ENCODE assay signal across 14 cellular contexts in genomic region chr11:68690671-68691401, GRCh38. TPM values are rescaled to one million over a fixed set of nuclear protein-coding genes. Genes with fewer than 3 reads are reported as not detected.
A peak's percentile ranks its signal among the peaks of the same experiment; 100 is the strongest.
DNase-seq lines count a peak whose midpoint lies in the region; ATAC-seq and TF ChIP-seq lines count a peak whose summit lies in the region.
"Had no signal": no experiment of that assay in that cellular context is flagged by ENCODE, and none has a peak within 500 bp of the region (broad histone marks: within the 10 kb centered on the region; RNA-seq: fewer than 3 reads in every experiment).

No MANE protein-coding gene starts in this region.

- H3K27ac ChIP-seq in CD8-positive, alpha-beta memory T cell (ENCODE audit: low read depth, low read length), result no peak overlapping the region
- H3K27ac ChIP-seq in iPS-20b (ENCODE audit: low read length) (no peak overlapping the region), spleen (no peak overlapping the region), left ventricle myocardium inferior (replicated peaks) (no peak overlapping the region), testis (no peak overlapping the region)

- TF ChIP-seq POLR2A in spleen (IDR thresholded peaks at IDR 0.05) (no peak), testis (IDR thresholded peaks at IDR 0.05) (no peak)

- peak overlapping the region in 6 of 7 donors; percentile 54 to 82 (median 74) for H3K4me3 Mint-ChIP-seq in CD8-positive, alpha-beta memory T cell
- H3K4me3 Mint-ChIP-seq in HFFc6, result no peak overlapping the region
- H3K4me3 Mint-ChIP-seq in activated CD4-positive, alpha-beta memory T cell treated with anti-CD3 and anti-CD28 coated beads for 36 hours, result peak overlapping the region; percentile 3

- POLR2A ChIA-PET in CD8-positive, alpha-beta memory T cell (lab: Charles Lee), result no interaction called here
- POLR2A ChIA-PET in activated CD4-positive, alpha-beta memory T cell treated with anti-CD3 and anti-CD28 coated beads for 36 hours (lab: Charles Lee), result no interaction called here

- peak in 2 of 5 donors; percentile 22 to 45 for DNase-seq in CD8-positive, alpha-beta memory T cell
- no peak for DNase-seq in HFFc6
- peak; percentile 48 for DNase-seq in activated CD4-positive, alpha-beta memory T cell treated with anti-CD3 and anti-CD28 coated beads for 36 hours
- no peak for DNase-seq in spleen
- DNase-seq in left ventricle myocardium inferior, result no peak
- no peak for DNase-seq in testis
- DNase-seq: cortex of kidney, KG1, NCI-H510A, trophoblast cell had no signal

- no peaks in the 10 kb centered on the region for H3K9me3 ChIP-seq in CD8-positive, alpha-beta memory T cell (ENCODE audit: low read length)
- H3K9me3 ChIP-seq in iPS-20b (ENCODE audit: insufficient read depth, low read depth, low read length), result no peaks in the 10 kb centered on the region; the same call in none of the 2 replicates
- H3K9me3 ChIP-seq in spleen, result peaks cover 0 to 7% (median 3%) of the 10 kb centered on the region in 8 donors
- peaks cover 3% of the 10 kb centered on the region for H3K9me3 ChIP-seq in left ventricle myocardium inferior (replicated peaks)
- no peaks in the 10 kb centered on the region for H3K9me3 ChIP-seq in testis

- no peak overlapping the region for H3K4me3 ChIP-seq in CD8-positive, alpha-beta memory T cell (ENCODE audit: low read length)
- peak overlapping the region; percentile 10; the same call in 1 of the 2 replicates for H3K4me3 ChIP-seq in iPS-20b (ENCODE audit: low read length)
- no peak overlapping the region for H3K4me3 ChIP-seq in spleen
- H3K4me3 ChIP-seq in left ventricle myocardium inferior, result no peak overlapping the region
- H3K4me3 ChIP-seq in testis, result no peak overlapping the region
- H3K4me3 ChIP-seq: lung had no signal

- peak overlapping the region in 7 of 8 donors; percentile 27 to 66 (median 43) for H3K27ac Mint-ChIP-seq in CD8-positive, alpha-beta memory T cell
- H3K27ac Mint-ChIP-seq in HFFc6, result no peak overlapping the region
- no peak overlapping the region for H3K27ac Mint-ChIP-seq in activated CD4-positive, alpha-beta memory T cell treated with anti-CD3 and anti-CD28 coated beads for 36 hours

- intact Hi-C loops in activated CD4-positive, alpha-beta memory T cell treated with anti-CD3 and anti-CD28 coated beads for 36 hours (cut with micrococcal nuclease), result no loop called here
- intact Hi-C loops in spleen (cut with DNase I; ENCODE audit: low total_unique reads) (no loop called here), left ventricle myocardium inferior (cut with micrococcal nuclease) (no loop called here), testis (cut with DNase I; ENCODE audit: low total_unique reads) (no loop called here)

- CTCF ChIA-PET in CD8-positive, alpha-beta memory T cell (lab: Charles Lee), result no interaction called here
- CTCF ChIA-PET in activated CD4-positive, alpha-beta memory T cell treated with anti-CD3 and anti-CD28 coated beads for 36 hours (lab: Charles Lee), result interaction anchor here (0.8 to 1.2 kb wide), 3 partner anchors 35 to 154 kb away, joined by 3 to 5 read pairs (median 3); no protein-coding TSS in a partner anchor

- peaks cover 18% of the 10 kb centered on the region for H3K4me1 ChIP-seq in CD8-positive, alpha-beta memory T cell (ENCODE audit: insufficient read depth, low read length)
- H3K4me1 ChIP-seq in iPS-20b (ENCODE audit: insufficient read depth, low read length) (peaks cover 32% of the 10 kb centered on the region), spleen (peaks cover 0 to 10% (median 0%) of the 10 kb centered on the region in 6 donors), left ventricle myocardium inferior (no peaks in the 10 kb centered on the region), testis (no peaks in the 10 kb centered on the region)

- H3K9me3 Mint-ChIP-seq in CD8-positive, alpha-beta memory T cell, result peaks cover 0 to 5% (median under 1%) of the 10 kb centered on the region in 5 donors
- H3K9me3 Mint-ChIP-seq in HFFc6, result no peaks in the 10 kb centered on the region
- H3K9me3 Mint-ChIP-seq in activated CD4-positive, alpha-beta memory T cell treated with anti-CD3 and anti-CD28 coated beads for 36 hours, result no peaks in the 10 kb centered on the region

- no peak overlapping the region for H3K9ac ChIP-seq in iPS-20b (ENCODE audit: low read depth, low read length)

- no peak for ATAC-seq in HG03521 (IDR thresholded peaks at IDR 0.05; ENCODE audit: unreplicated experiment)

- TF ChIP-seq CTCF in HFFc6 (IDR thresholded peaks at IDR 0.05), result peak; percentile 47
- no peak for TF ChIP-seq CTCF in spleen (IDR thresholded peaks at IDR 0.05 in 8 of 11, conservative IDR thresholded peaks at IDR 0.05 in 3 of 11)
- TF ChIP-seq CTCF in left ventricle myocardium inferior (IDR thresholded peaks at IDR 0.05; ENCODE audit: borderline replicate concordance), result no peak
- no peak for TF ChIP-seq CTCF in testis (IDR thresholded peaks at IDR 0.05)

- peaks cover 5% of the 10 kb centered on the region for H3K27me3 ChIP-seq in CD8-positive, alpha-beta memory T cell (ENCODE audit: insufficient read depth, low read length, poor library complexity, severe bottlenecking)
- H3K27me3 ChIP-seq in iPS-20b (ENCODE audit: insufficient read depth, low read length) (peaks cover 8% of the 10 kb centered on the region), spleen (replicated peaks in 1 of 7) (peaks cover 0 to 76% (median 5%) of the 10 kb centered on the region in 7 donors), left ventricle myocardium inferior (ENCODE audit: low read depth) (peaks cover 97% of the 10 kb centered on the region), testis (no peaks in the 10 kb centered on the region)

- 36 to 49% (median 40%) methylated on average over 16 of the region's 16 CpGs for WGBS in spleen, 5 donors
- WGBS in testis, 2 donors, result 58 to 60% methylated on average over 16 of the region's 16 CpGs

- no peaks in the 10 kb centered on the region for H3K36me3 Mint-ChIP-seq in CD8-positive, alpha-beta memory T cell
- H3K36me3 Mint-ChIP-seq in HFFc6 (ENCODE audit: low read depth), result no peaks in the 10 kb centered on the region
- no peaks in the 10 kb centered on the region for H3K36me3 Mint-ChIP-seq in activated CD4-positive, alpha-beta memory T cell treated with anti-CD3 and anti-CD28 coated beads for 36 hours

- peaks cover 22 to 35% of the 10 kb centered on the region in 2 donors for H3K27me3 Mint-ChIP-seq in CD8-positive, alpha-beta memory T cell
- H3K27me3 Mint-ChIP-seq in HFFc6 (ENCODE audit: insufficient read depth), result peaks cover 43% of the 10 kb centered on the region
- H3K27me3 Mint-ChIP-seq in activated CD4-positive, alpha-beta memory T cell treated with anti-CD3 and anti-CD28 coated beads for 36 hours, result peaks cover 16% of the 10 kb centered on the region

- H3K36me3 ChIP-seq in CD8-positive, alpha-beta memory T cell (ENCODE audit: insufficient read depth, low read length), result no peaks in the 10 kb centered on the region
- H3K36me3 ChIP-seq in iPS-20b (ENCODE audit: insufficient read depth, low read depth, low read length), result peaks cover 38% of the 10 kb centered on the region
- H3K36me3 ChIP-seq in spleen, result no peaks in the 10 kb centered on the region
- H3K36me3 ChIP-seq in left ventricle myocardium inferior, result no peaks in the 10 kb centered on the region
- H3K36me3 ChIP-seq in testis (ENCODE audit: low read depth, missing control alignments), result no peaks in the 10 kb centered on the region

- peaks cover 22 to 27% (median 26%) of the 10 kb centered on the region in 3 donors for H3K4me1 Mint-ChIP-seq in CD8-positive, alpha-beta memory T cell
- no peaks in the 10 kb centered on the region for H3K4me1 Mint-ChIP-seq in HFFc6 (ENCODE audit: low read depth)
- peaks cover 20% of the 10 kb centered on the region for H3K4me1 Mint-ChIP-seq in activated CD4-positive, alpha-beta memory T cell treated with anti-CD3 and anti-CD28 coated beads for 36 hours (ENCODE audit: low read depth)

RNA-seq across cellular contexts. Expression of gene GAL, which starts 6.5 kb away (rescaled TPM):
- total RNA-seq in CD8-positive, alpha-beta memory T cell, result 1 to 10 TPM; 1.7 to 2.0 TPM
- not detected for polyA plus RNA-seq in CD8-positive, alpha-beta memory T cell
- 10 to 100 TPM in 2 of 6 experiments, 1 to 10 TPM in 1, under 1 TPM in 3; 0.60 to 12.9 (median 1.0) TPM for total RNA-seq in HFFc6 (2021; fragmentation: NEBNext Ultra II Directional; extraction: Animal tissue kit (Norgen Biotek cat#: 25700))
- total RNA-seq in activated CD4-positive, alpha-beta memory T cell treated with anti-CD3 and anti-CD28 coated beads for 36 hours, result 1 to 10 TPM in 1 of 2 experiments, under 1 TPM in 1; 0.97 to 1.3 TPM
- total RNA-seq in spleen (not detected), left ventricle myocardium inferior (0.58 TPM), testis (1 to 10 TPM in 1 of 2 donors, not detected in 1; 1.1 TPM)
- polyA plus RNA-seq in spleen (not detected), testis (ENCODE audit: insufficient read depth, low read depth, low replicate concordance) (1.3 TPM)
- total RNA-seq: G401 had no signal

Comparison
In these comparisons a context has a peak if more than half of its experiments do, and no peak if none do; other contexts are left out.
1. H3K27ac Mint-ChIP-seq: peak in CD8-positive, alpha-beta memory T cell (7 of 8); none in HFFc6 (single experiment) and activated CD4-positive, alpha-beta memory T cell treated with anti-CD3 and anti-CD28 coated beads for 36 hours (single experiment).